13 cellular contexts compared by ENCODE assay signal in genomic region chr5:58530942-58531490, GRCh38. TPM values are rescaled to one million over a fixed set of nuclear protein-coding genes. Genes with fewer than 3 reads are reported as not detected.
"Had no signal": no experiment of that assay in that cellular context is flagged by ENCODE, and none has a peak within 500 bp of the region (broad histone marks: within the 10 kb centered on the region; RNA-seq: fewer than 3 reads in every experiment).

No MANE protein-coding gene starts in this region.

- H3K4me3 Mint-ChIP-seq: HFFc6, IgD-negative memory B cell had no signal

- DNase-seq: GM23248, H7, HFFc6, Karpas-422, KBM-7 had no signal

- H3K4me1 ChIP-seq: HAP-1 had no signal

- ATAC-seq: HCT116, HepG2 had no signal

- H3K9ac ChIP-seq: GM23248, KMS-11 had no signal

- H3K36me3 ChIP-seq: HAP-1 had no signal

- H3K9me3 Mint-ChIP-seq: HFFc6 had no signal

- H3K27me3 Mint-ChIP-seq: IgD-negative memory B cell had no signal

- H3K4me3 ChIP-seq: GM23248, HAP-1 had no signal

- H3K27ac ChIP-seq: GM23248, HL-60, KMS-11 had no signal

- H3K27ac Mint-ChIP-seq: HFFc6, IgD-negative memory B cell had no signal

- H3K9me3 ChIP-seq: HAP-1 had no signal

RNA-seq across cellular contexts. Expression of gene GAPT, which starts 39.8 kb away (rescaled TPM):
- total RNA-seq: GM23248, H4, H7, HepG2, HFFc6, HT1080 had no signal
- polyA plus RNA-seq: GM23248, HepG2 had no signal

RNA-seq across cellular contexts. Expression of gene RAB3C, which starts 51.9 kb away (rescaled TPM):
- total RNA-seq: GM23248, H4, HepG2, HFFc6, HT1080 had no signal
- polyA plus RNA-seq: GM23248, HepG2 had no signal
